Comparison of ENCODE assay signal across 16 cellular contexts in genomic region chr5:2801602-2802525, GRCh38. TPM values are rescaled to one million over a fixed set of nuclear protein-coding genes. Genes with fewer than 3 reads are reported as not detected.
A peak's percentile ranks its signal among the peaks of the same experiment; 100 is the strongest.
DNase-seq lines count a peak whose midpoint lies in the region; TF ChIP-seq lines count a peak whose summit lies in the region.
"Had no signal": no experiment of that assay in that cellular context is flagged by ENCODE, and none has a peak within 500 bp of the region (broad histone marks: within the 10 kb centered on the region; RNA-seq: fewer than 3 reads in every experiment).

No MANE protein-coding gene starts in this region.

- TF ChIP-seq EP300 in neural cell (conservative IDR thresholded peaks at IDR 0.05; ENCODE audit: poor library complexity, severe bottlenecking): peak; percentile 79

- peaks cover 15% of the 10 kb centered on the region for H3K4me1 Mint-ChIP-seq in Caco-2 (ENCODE audit: low read depth, unreplicated experiment)

- H3K79me2 ChIP-seq in PC-9 (ENCODE audit: low read depth) (no peaks in the 10 kb centered on the region), neural cell (replicated peaks; ENCODE audit: insufficient read depth, low read length) (no peaks in the 10 kb centered on the region)

- H2AFZ ChIP-seq in PC-9 (peak overlapping the region; percentile 31; the same call in 1 of the 2 replicates), neural cell (ENCODE audit: low read depth, low read length) (no peak overlapping the region)

- no peak for TF ChIP-seq POLR2A in adrenal gland (IDR thresholded peaks at IDR 0.05)

- no peak overlapping the region for H3K9ac ChIP-seq in neural cell (ENCODE audit: low read length)

- no peak overlapping the region for H3K4me3 ChIP-seq in Caco-2 (ENCODE audit: low read depth, low read length)
- H3K4me3 ChIP-seq in PC-9: no peak overlapping the region
- peak overlapping the region; percentile 20 for H3K4me3 ChIP-seq in neural cell (ENCODE audit: low read length)
- H3K4me3 ChIP-seq in dorsolateral prefrontal cortex: no peak overlapping the region
- H3K4me3 ChIP-seq in adrenal gland: no peak overlapping the region

- H3K4me2 ChIP-seq in PC-9 (no peak overlapping the region), neural cell (ENCODE audit: low read length) (no peak overlapping the region)

- no peaks in the 10 kb centered on the region for H3K9me3 Mint-ChIP-seq in Caco-2 (ENCODE audit: unreplicated experiment)

- H3K9me2 ChIP-seq in PC-9 (ENCODE audit: insufficient read depth) (no peaks in the 10 kb centered on the region), neural cell (ENCODE audit: insufficient read depth, low read length) (no peaks in the 10 kb centered on the region)

- no peaks in the 10 kb centered on the region for H3K36me3 ChIP-seq in Caco-2 (ENCODE audit: control insufficient read depth, insufficient read depth, low read length)
- H3K36me3 ChIP-seq in PC-9 (ENCODE audit: low read depth): no peaks in the 10 kb centered on the region
- no peaks in the 10 kb centered on the region for H3K36me3 ChIP-seq in neural cell (ENCODE audit: insufficient read depth, low read length)
- H3K36me3 ChIP-seq in adrenal gland (replicated peaks in 1 of 2): no peaks in the 10 kb centered on the region

- no peak overlapping the region for H3K27ac ChIP-seq in PC-9
- H3K27ac ChIP-seq in neural cell (ENCODE audit: low read length): peak overlapping the region; percentile 62
- no peak overlapping the region for H3K27ac ChIP-seq in dorsolateral prefrontal cortex
- H3K27ac ChIP-seq in adrenal gland: no peak overlapping the region

- peaks cover 27% of the 10 kb centered on the region for H3K4me1 ChIP-seq in Caco-2
- H3K4me1 ChIP-seq in PC-9 (replicated peaks; ENCODE audit: insufficient read depth): peaks cover 11% of the 10 kb centered on the region
- H3K4me1 ChIP-seq in adrenal gland (replicated peaks in 1 of 2): no peaks in the 10 kb centered on the region

- WGBS in adrenal gland, 4 donors: 27 to 32% (median 29%) methylated on average over 16 to 18 of the region's 18 CpGs

- H3K36me3 Mint-ChIP-seq in Caco-2 (ENCODE audit: insufficient read depth, unreplicated experiment): peaks cover 6% of the 10 kb centered on the region

- H4K20me1 ChIP-seq in PC-9 (ENCODE audit: insufficient read depth) (no peaks in the 10 kb centered on the region), neural cell (ENCODE audit: insufficient read depth) (no peaks in the 10 kb centered on the region)

- H3K4me3 Mint-ChIP-seq in Caco-2 (ENCODE audit: unreplicated experiment): peak overlapping the region; percentile 39

- peak overlapping the region; percentile 24 for H3K27ac Mint-ChIP-seq in Caco-2 (ENCODE audit: unreplicated experiment)

- BruUV-seq in Caco-2 (replicated peaks; lab: Mats Ljungman, UMichigan) (no TSS peak), PC-9 (replicated peaks; lab: Mats Ljungman, UMichigan) (no TSS peak)

- DNase-seq in Caco-2: no peak
- DNase-seq in NCI-H187 treated with DMSO at 0.1 percent for 48 hours (lab: John Stamatoyannopoulos, UW): peak; percentile 58
- DNase-seq in PC-9: no peak
- no peak for DNase-seq in dorsolateral prefrontal cortex
- no peak for DNase-seq in AG08396 (ENCODE audit: low spot score)
- DNase-seq in adrenal gland: no peak
- DNase-seq in effector CD4-positive, alpha-beta T cell: no peak
- DNase-seq: AML-193, DMS79, GOT3, MV-4-11, NCI-H2171 treated with DMSO at 0.1 percent for 48 hours, NCI-H69, SHP77 treated with DMSO at 0.1 percent for 48 hours had no signal

- H3K9me3 ChIP-seq in Caco-2: peaks cover 4% of the 10 kb centered on the region; the same call in 1 of the 2 replicates
- no peaks in the 10 kb centered on the region for H3K9me3 ChIP-seq in PC-9 (ENCODE audit: insufficient read depth, low read depth)
- no peaks in the 10 kb centered on the region for H3K9me3 ChIP-seq in neural cell (ENCODE audit: low read length)
- H3K9me3 ChIP-seq in adrenal gland (replicated peaks in 1 of 3): no peaks in the 10 kb centered on the region

- no peak for TF ChIP-seq RAD21 in neural cell (conservative IDR thresholded peaks at IDR 0.05)

- H3F3A ChIP-seq in PC-9 (ENCODE audit: insufficient read depth, low read depth) (no peaks in the 10 kb centered on the region), neural cell (ENCODE audit: insufficient read depth, low read length, poor library complexity, severe bottlenecking) (no peaks in the 10 kb centered on the region)

- H3K27me3 ChIP-seq in Caco-2 (replicated peaks; ENCODE audit: control insufficient read depth, insufficient read depth, low read length) (no peaks in the 10 kb centered on the region), PC-9 (ENCODE audit: insufficient read depth, low read depth) (no peaks in the 10 kb centered on the region), neural cell (ENCODE audit: insufficient read depth, low read depth, low read length) (no peaks in the 10 kb centered on the region), dorsolateral prefrontal cortex (peaks cover 0 to 31% (median 2%) of the 10 kb centered on the region in 45 donors), adrenal gland (no peaks in the 10 kb centered on the region)

- CTCF ChIA-PET in Caco-2 (lab: Charles Lee) (no interaction called here), PC-9 (lab: Charles Lee) (no interaction called here)

- POLR2A ChIA-PET in Caco-2 (lab: Charles Lee): no interaction called here
- POLR2A ChIA-PET in PC-9 (lab: Charles Lee; ENCODE audit: unreplicated experiment): no interaction called here

- no peaks in the 10 kb centered on the region for H3K27me3 Mint-ChIP-seq in Caco-2 (ENCODE audit: insufficient read depth, unreplicated experiment)

- TF ChIP-seq CTCF in Caco-2 (IDR thresholded peaks at IDR 0.05; ENCODE audit: insufficient read depth in 1 of 2, low read depth in 1 of 2, low read length in 1 of 2, severe bottlenecking in 1 of 2, unreplicated experiment in 1 of 2): no peak
- TF ChIP-seq CTCF in PC-9 (conservative IDR thresholded peaks at IDR 0.05): no peak
- TF ChIP-seq CTCF in neural cell (IDR thresholded peaks at IDR 0.05; ENCODE audit: poor library complexity, severe bottlenecking): no peak
- no peak for TF ChIP-seq CTCF in dorsolateral prefrontal cortex (IDR thresholded peaks at IDR 0.05 in 54 of 56, conservative IDR thresholded peaks at IDR 0.05 in 2 of 56; ENCODE audit: low read depth in 1 of 56, partially characterized antibody in 56 of 56)
- TF ChIP-seq CTCF in adrenal gland (IDR thresholded peaks at IDR 0.05): no peak

- intact Hi-C loops in Caco-2 (cut with micrococcal nuclease; ENCODE audit: unreplicated experiment) (loop anchor here (1.0 kb wide), 2 partner anchors 22 to 46 kb away; no protein-coding TSS in a partner anchor), PC-9 (cut with micrococcal nuclease; ENCODE audit: unreplicated experiment) (no loop called here), dorsolateral prefrontal cortex (cut with DNase I) (no loop called here), adrenal gland (cut with DNase I) (no loop called here)

TF ChIP-seq in neural cell, 6 proteins besides CTCF, POLR2A, EP300 and RAD21:
- TF ChIP-seq MXI1 (conservative IDR thresholded peaks at IDR 0.05; ENCODE audit: poor library complexity, severe bottlenecking) (no peak), POLR2AphosphoS5 (IDR thresholded peaks at IDR 0.05) (peak; percentile 18), REST (IDR thresholded peaks at IDR 0.05; ENCODE audit: borderline replicate concordance) (peak; percentile 38)

RNA-seq across cellular contexts. Expression of gene IRX2, which starts 50.4 kb away (rescaled TPM):
- total RNA-seq in Caco-2 (2022) (43.6 and 44.1 TPM in 2 replicates), PC-9 (2021) (not detected in 2 replicates), dorsolateral prefrontal cortex (under 1 TPM in 15 of 120 experiments, not detected in 105; 0.17 to 0.41 (median 0.24) TPM), adrenal gland (under 1 TPM in 6 of 8 donors, not detected in 2; 0.11 to 0.40 (median 0.20) TPM)
- polyA plus RNA-seq in neural cell (0.16 and 0.95 TPM in 2 replicates), adrenal gland (under 1 TPM in 2 of 3 donors, not detected in 1; 0.08 to 0.09 TPM)
- polyA minus RNA-seq in neural cell: 0.49 and 0.93 TPM in 2 replicates
- total RNA-seq: A673 had no signal

Comparison
In these comparisons a context has a peak if more than half of its experiments do, and no peak if none do; other contexts are left out.
1. RNA of gene IRX2, which starts 50.4 kb away (total RNA-seq): 43.6 to 44.1 TPM in Caco-2; 0.11 to 0.40 TPM in adrenal gland, not detected in PC-9 and 0.17 to 0.41 TPM in dorsolateral prefrontal cortex; every median in the first group is over 10 times any median in the second.